In genomic region chr10:98391578-98391991, GRCh38 we compare ENCODE assay signal across 10 cellular contexts. TPM values are rescaled to one million over a fixed set of nuclear protein-coding genes. Genes with fewer than 3 reads are reported as not detected.
A peak's percentile ranks its signal among the peaks of the same experiment; 100 is the strongest.
DNase-seq lines count a peak whose midpoint lies in the region; ATAC-seq and TF ChIP-seq lines count a peak whose summit lies in the region.
"Had no signal": no experiment of that assay in that cellular context is flagged by ENCODE, and none has a peak within 500 bp of the region (broad histone marks: within the 10 kb centered on the region; RNA-seq: fewer than 3 reads in every experiment).

No MANE protein-coding gene starts in this region.

- intact Hi-C loops in CD8-positive, alpha-beta T cell (cut with DNase I, micrococcal nuclease): no loop called here
- intact Hi-C loops in activated CD8-positive, alpha-beta T cell treated with anti-CD3 and anti-CD28 coated beads for 36 hours (cut with micrococcal nuclease): no loop called here
- intact Hi-C loops in mucosa of descending colon (cut with DNase I, micrococcal nuclease): no loop called here

- CTCF ChIA-PET in CD8-positive, alpha-beta T cell (lab: Charles Lee): interaction anchor here (1.0 kb wide), 2 partner anchors 9 to 34 kb away, joined by 3 read pairs; no protein-coding TSS in a partner anchor
- CTCF ChIA-PET in activated CD8-positive, alpha-beta T cell treated with anti-CD3 and anti-CD28 coated beads for 36 hours (lab: Charles Lee): interaction anchor here (0.9 to 1.6 kb wide), 2 partner anchors 34 to 75 kb away, joined by 3 to 9 read pairs; no protein-coding TSS in a partner anchor

- H3K36me3 ChIP-seq in CD8-positive, alpha-beta T cell (ENCODE audit: insufficient read depth, low read length): no peaks in the 10 kb centered on the region
- H3K36me3 ChIP-seq in mucosa of descending colon (ENCODE audit: low read depth): no peaks in the 10 kb centered on the region

- H3K4me3 ChIP-seq in CD8-positive, alpha-beta T cell (ENCODE audit: low read depth, low read length): no peak overlapping the region
- H3K4me3 ChIP-seq in mucosa of descending colon: no peak overlapping the region

- no peak for TF ChIP-seq CTCF in CD8-positive, alpha-beta T cell (IDR thresholded peaks at IDR 0.05)
- no peak for TF ChIP-seq CTCF in activated CD8-positive, alpha-beta T cell treated with anti-CD3 and anti-CD28 coated beads for 36 hours (IDR thresholded peaks at IDR 0.05)
- no peak for TF ChIP-seq CTCF in mucosa of descending colon (IDR thresholded peaks at IDR 0.05)

- H3K4me1 ChIP-seq in CD8-positive, alpha-beta T cell (ENCODE audit: insufficient read depth, low read length): peaks cover 20% of the 10 kb centered on the region
- H3K4me1 ChIP-seq in mucosa of descending colon (ENCODE audit: low read depth): no peaks in the 10 kb centered on the region

- no peaks in the 10 kb centered on the region for H3K9me3 ChIP-seq in CD8-positive, alpha-beta T cell (ENCODE audit: low read length)
- no peaks in the 10 kb centered on the region for H3K9me3 ChIP-seq in mucosa of descending colon

- peak overlapping the region; percentile 56 for H3K27ac Mint-ChIP-seq in CD8-positive, alpha-beta T cell
- H3K27ac Mint-ChIP-seq in activated CD8-positive, alpha-beta T cell treated with anti-CD3 and anti-CD28 coated beads for 36 hours: peak overlapping the region; percentile 46
- H3K27ac Mint-ChIP-seq: activated T-helper 2 cell treated with anti-CD3 and anti-CD28 coated beads, Interferon-gamma antibody, Interleukin-2, Interleukin-4, amounts not matched to agents 10 μg/mL and 5 μg/mL and 100 μg/mL, durations not matched to agents 14 hours and 24 hours and 36 hours had no signal

- H3K4me1 Mint-ChIP-seq in CD8-positive, alpha-beta T cell (ENCODE audit: low read depth): peaks cover 28% of the 10 kb centered on the region
- H3K4me1 Mint-ChIP-seq in activated CD8-positive, alpha-beta T cell treated with anti-CD3 and anti-CD28 coated beads for 36 hours (ENCODE audit: low read depth): peaks cover 15% of the 10 kb centered on the region

- ATAC-seq in CD8-positive, alpha-beta T cell: peak; percentile 70
- ATAC-seq in GM21367 (IDR thresholded peaks at IDR 0.05; ENCODE audit: unreplicated experiment): peak; percentile 47
- ATAC-seq in activated CD8-positive, alpha-beta T cell treated with anti-CD3 and anti-CD28 coated beads for 36 hours: peak; percentile 85
- ATAC-seq in mucosa of descending colon: peak; percentile 51
- ATAC-seq in GM18858 (IDR thresholded peaks at IDR 0.05; ENCODE audit: unreplicated experiment): no peak
- no peak for ATAC-seq in HG03342 (IDR thresholded peaks at IDR 0.05; ENCODE audit: unreplicated experiment)
- ATAC-seq: HCT116 had no signal

- no peaks in the 10 kb centered on the region for H3K9me3 Mint-ChIP-seq in CD8-positive, alpha-beta T cell
- H3K9me3 Mint-ChIP-seq in activated CD8-positive, alpha-beta T cell treated with anti-CD3 and anti-CD28 coated beads for 36 hours: no peaks in the 10 kb centered on the region
- H3K9me3 Mint-ChIP-seq: activated T-helper 2 cell treated with anti-CD3 and anti-CD28 coated beads, Interferon-gamma antibody, Interleukin-2, Interleukin-4, amounts not matched to agents 10 μg/mL and 5 μg/mL and 100 μg/mL, durations not matched to agents 14 hours and 24 hours and 36 hours had no signal

- DNase-seq in CD8-positive, alpha-beta T cell: no peak
- DNase-seq in activated CD8-positive, alpha-beta T cell treated with anti-CD3 and anti-CD28 coated beads for 36 hours: peak; percentile 24
- DNase-seq in mucosa of descending colon (peak; percentile 29 to 65 (median 45)), retina (no peak)
- DNase-seq in activated CD4-positive, alpha-beta T cell treated with anti-CD3 and anti-CD28 coated beads for 48 hours: no peak

- H3K27ac ChIP-seq in CD8-positive, alpha-beta T cell (ENCODE audit: low read depth, low read length): no peak overlapping the region

- peaks cover 38% of the 10 kb centered on the region for H3K36me3 Mint-ChIP-seq in CD8-positive, alpha-beta T cell
- peaks cover 2% of the 10 kb centered on the region for H3K36me3 Mint-ChIP-seq in activated CD8-positive, alpha-beta T cell treated with anti-CD3 and anti-CD28 coated beads for 36 hours (ENCODE audit: low read depth)

- H3K4me3 Mint-ChIP-seq in CD8-positive, alpha-beta T cell: peak overlapping the region; percentile 68
- no peak overlapping the region for H3K4me3 Mint-ChIP-seq in activated CD8-positive, alpha-beta T cell treated with anti-CD3 and anti-CD28 coated beads for 36 hours

- no peaks in the 10 kb centered on the region for H3K27me3 ChIP-seq in CD8-positive, alpha-beta T cell (ENCODE audit: insufficient read depth, low read length)

- POLR2A ChIA-PET in CD8-positive, alpha-beta T cell (lab: Charles Lee): no interaction called here
- POLR2A ChIA-PET in activated CD8-positive, alpha-beta T cell treated with anti-CD3 and anti-CD28 coated beads for 36 hours (lab: Charles Lee): interaction anchor here (1.1 to 1.8 kb wide), 3 partner anchors 9 to 23 kb away, joined by 3 to 4 read pairs (median 4); partner anchors contain the start of gene PYROXD2

- H3K27me3 Mint-ChIP-seq in CD8-positive, alpha-beta T cell (ENCODE audit: low read depth): no peaks in the 10 kb centered on the region
- no peaks in the 10 kb centered on the region for H3K27me3 Mint-ChIP-seq in activated CD8-positive, alpha-beta T cell treated with anti-CD3 and anti-CD28 coated beads for 36 hours

RNA-seq across cellular contexts. Expression of gene PYROXD2, which starts 23.4 kb away (rescaled TPM):
- 10 to 100 TPM in 1 of 2 experiments, 1 to 10 TPM in 1; 7.4 to 10.9 TPM for total RNA-seq in CD8-positive, alpha-beta T cell
- total RNA-seq in activated CD8-positive, alpha-beta T cell treated with anti-CD3 and anti-CD28 coated beads for 36 hours: 1 to 10 TPM; 5.3 to 6.2 TPM
- total RNA-seq in mucosa of descending colon: 10 to 100 TPM in 1 of 3 donors, 1 to 10 TPM in 2; 6.3 to 11.6 (median 9.7) TPM

RNA-seq across cellular contexts. Expression of gene HPS1, which starts 55.1 kb away (rescaled TPM):
- total RNA-seq in CD8-positive, alpha-beta T cell: 10 to 100 TPM; 54.1 to 54.3 TPM
- total RNA-seq in activated CD8-positive, alpha-beta T cell treated with anti-CD3 and anti-CD28 coated beads for 36 hours: 10 to 100 TPM; 51.9 to 52.1 TPM
- total RNA-seq in mucosa of descending colon: 100 to 1,000 TPM in 1 of 3 donors, 10 to 100 TPM in 2; 80.9 to 101 (median 85.4) TPM

Comparison
In these comparisons a context has a peak if more than half of its experiments do, and no peak if none do; other contexts are left out.
1. ATAC-seq: peak in CD8-positive, alpha-beta T cell (single experiment), GM21367 (single experiment), activated CD8-positive, alpha-beta T cell treated with anti-CD3 and anti-CD28 coated beads for 36 hours (single experiment) and mucosa of descending colon (single experiment); none in GM18858 (single experiment) and HG03342 (single experiment).
2. DNase-seq: peak in activated CD8-positive, alpha-beta T cell treated with anti-CD3 and anti-CD28 coated beads for 36 hours (single experiment) and mucosa of descending colon (3 of 3); none in CD8-positive, alpha-beta T cell (0 of 7), activated CD4-positive, alpha-beta T cell treated with anti-CD3 and anti-CD28 coated beads for 48 hours (single experiment) and retina (single experiment).